8 cellular contexts compared by ENCODE assay signal in genomic region chr1:206663832-206664652, GRCh38. TPM values are rescaled to one million over a fixed set of nuclear protein-coding genes. Genes with fewer than 3 reads are reported as not detected.
DNase-seq lines count a peak whose midpoint lies in the region; ATAC-seq and TF ChIP-seq lines count a peak whose summit lies in the region.

No MANE protein-coding gene starts in this region.

- no peaks in the 10 kb centered on the region for H3K36me3 ChIP-seq in Loucy (ENCODE audit: insufficient read depth, low read length)
- H3K36me3 ChIP-seq in parathyroid adenoma (ENCODE audit: control insufficient read depth, insufficient read depth, low read length) = no peaks in the 10 kb centered on the region
- no peaks in the 10 kb centered on the region for H3K36me3 ChIP-seq in upper lobe of right lung

- H3K36me3 Mint-ChIP-seq in glutamatergic neuron (ENCODE audit: unreplicated experiment) = no peaks in the 10 kb centered on the region

- H3K9me2 ChIP-seq in Loucy (replicated peaks; ENCODE audit: low read depth, low read length) = no peaks in the 10 kb centered on the region

- peaks cover 9% of the 10 kb centered on the region for H3K4me1 Mint-ChIP-seq in glutamatergic neuron (ENCODE audit: low read depth, unreplicated experiment)

- H3K4me1 ChIP-seq in Loucy (ENCODE audit: insufficient read depth, low read length, poor library complexity, severe bottlenecking) = peaks cover 37% of the 10 kb centered on the region
- H3K4me1 ChIP-seq in parathyroid adenoma = no peaks in the 10 kb centered on the region
- H3K4me1 ChIP-seq in upper lobe of right lung = peaks cover 24% of the 10 kb centered on the region

- peaks cover 5% of the 10 kb centered on the region for H3K9me3 Mint-ChIP-seq in glutamatergic neuron (ENCODE audit: unreplicated experiment)

- peak overlapping the region; percentile 39 for H3K27ac Mint-ChIP-seq in glutamatergic neuron (ENCODE audit: unreplicated experiment)

- H4K20me1 ChIP-seq in Loucy (ENCODE audit: insufficient read depth, low read length, poor library complexity, severe bottlenecking) = no peaks in the 10 kb centered on the region

- H3K27me3 Mint-ChIP-seq in glutamatergic neuron (ENCODE audit: unreplicated experiment) = peaks cover 1% of the 10 kb centered on the region

- TF ChIP-seq CTCF in Loucy (conservative IDR thresholded peaks at IDR 0.05; ENCODE audit: low read length) = peak; percentile 96
- peak; percentile 97 for TF ChIP-seq CTCF in glutamatergic neuron (IDR thresholded peaks at IDR 0.05; ENCODE audit: partially characterized antibody, unreplicated experiment)
- peak; percentile 77 for TF ChIP-seq CTCF in parathyroid adenoma (IDR thresholded peaks at IDR 0.05)
- peak; percentile 86 for TF ChIP-seq CTCF in upper lobe of right lung (IDR thresholded peaks at IDR 0.05)

- H3K4me3 Mint-ChIP-seq in glutamatergic neuron (ENCODE audit: unreplicated experiment) = peak overlapping the region; percentile 6

- H3K27me3 ChIP-seq in Loucy (ENCODE audit: insufficient read depth, low read length, poor library complexity, severe bottlenecking) (no peaks in the 10 kb centered on the region), parathyroid adenoma (ENCODE audit: control insufficient read depth, insufficient read depth, low read length) (no peaks in the 10 kb centered on the region), upper lobe of right lung (no peaks in the 10 kb centered on the region)

- intact Hi-C loops in upper lobe of right lung (cut with DNase I) = no loop called here

- peak overlapping the region; percentile 65 for H3K4me2 ChIP-seq in Loucy (ENCODE audit: low read depth, low read length, poor library complexity, severe bottlenecking)
- no peak overlapping the region for H3K4me2 ChIP-seq in parathyroid adenoma (ENCODE audit: low read length)

- ATAC-seq in upper lobe of right lung = peak; percentile 77

- no peaks in the 10 kb centered on the region for H3K9me3 ChIP-seq in Loucy (ENCODE audit: insufficient read depth, low read depth, low read length)
- no peaks in the 10 kb centered on the region for H3K9me3 ChIP-seq in parathyroid adenoma (ENCODE audit: control insufficient read depth, low read length)
- H3K9me3 ChIP-seq in upper lobe of right lung = no peaks in the 10 kb centered on the region

- H3K4me3 ChIP-seq in Loucy (ENCODE audit: low read length, poor library complexity, severe bottlenecking) = peak overlapping the region; percentile 54
- no peak overlapping the region for H3K4me3 ChIP-seq in parathyroid adenoma (ENCODE audit: low read depth, low read length)
- H3K4me3 ChIP-seq in upper lobe of right lung = no peak overlapping the region

- H2AFZ ChIP-seq in Loucy (ENCODE audit: low read length) (peak overlapping the region; percentile 79), parathyroid adenoma (peak overlapping the region; percentile 39)

- no peaks in the 10 kb centered on the region for H3F3A ChIP-seq in Loucy (ENCODE audit: low read depth)

- H3K27ac ChIP-seq in parathyroid adenoma = no peak overlapping the region
- no peak overlapping the region for H3K27ac ChIP-seq in upper lobe of right lung

- H3K79me2 ChIP-seq in Loucy (ENCODE audit: insufficient read depth, low read length) (no peaks in the 10 kb centered on the region), parathyroid adenoma (no peaks in the 10 kb centered on the region)

- H3K9ac ChIP-seq in Loucy (ENCODE audit: low read depth, low read length, poor library complexity, severe bottlenecking) (peak overlapping the region; percentile 51), parathyroid adenoma (no peak overlapping the region)

- DNase-seq in AG20443 (ENCODE audit: low spot score) = peak; percentile 80
- DNase-seq in GM19240 (ENCODE audit: insufficient read length, low spot score) = peak; percentile 67
- DNase-seq in SHP77 treated with DMSO at 0.1 percent for 48 hours (lab: John Stamatoyannopoulos, UW) = peak; percentile 77
- DNase-seq in activated effector memory CD4-positive, alpha-beta T cell treated with anti-CD3 and anti-CD28 coated beads, Interleukin-2, amount 50 U/mL, for 16 hours = peak; percentile 85
- peak; percentile 77 for DNase-seq in glutamatergic neuron
- DNase-seq in upper lobe of right lung = no peak

RNA-seq across cellular contexts. Expression of gene MAPKAPK2, which starts 20.7 kb away (rescaled TPM):
- total RNA-seq in glutamatergic neuron (ENCODE audit: unreplicated experiment) = 93.8 TPM
- total RNA-seq in upper lobe of right lung = 92.3 TPM

RNA-seq across cellular contexts. Expression of gene DYRK3, which starts 28.7 kb away (rescaled TPM):
- total RNA-seq in glutamatergic neuron (ENCODE audit: unreplicated experiment) (1.3 TPM), upper lobe of right lung (8.1 TPM)

RNA-seq across cellular contexts. Expression of gene EIF2D, which starts 51.8 kb away (rescaled TPM):
- total RNA-seq in glutamatergic neuron (ENCODE audit: unreplicated experiment) (19.5 TPM), upper lobe of right lung (49.8 TPM)
